ENCODE assay signal across 21 cellular contexts in the genomic region with DNA sequence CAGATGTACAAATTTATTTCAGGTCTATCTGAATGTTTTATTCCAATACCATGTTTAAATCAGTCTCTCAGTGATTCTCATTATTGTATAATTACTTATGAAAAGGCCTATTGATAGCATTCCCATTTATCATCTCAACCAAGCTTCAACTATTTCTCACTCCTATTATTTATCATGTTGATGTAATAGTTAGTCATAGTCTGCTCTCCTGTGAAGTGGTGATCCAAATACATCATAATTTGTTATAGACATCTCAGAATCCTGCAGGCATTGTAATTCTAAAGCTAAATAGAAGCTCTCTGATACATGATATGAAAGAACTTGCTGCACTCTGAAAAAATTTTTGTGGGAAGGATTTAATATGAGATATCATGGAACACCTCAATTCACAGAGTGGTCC. TPM values are rescaled to one million over a fixed set of nuclear protein-coding genes. Genes with fewer than 3 reads are reported as not detected.
DNase-seq lines count a peak whose midpoint lies in the region; ATAC-seq and TF ChIP-seq lines count a peak whose summit lies in the region.
"Had no signal": no experiment of that assay in that cellular context is flagged by ENCODE, and none has a peak within 500 bp of the region (broad histone marks: within the 10 kb centered on the region; RNA-seq: fewer than 3 reads in every experiment).

No MANE protein-coding gene starts in this region.

- H3K4me3 Mint-ChIP-seq in activated CD8-positive, alpha-beta T cell treated with anti-CD3 and anti-CD28 coated beads, Interleukin-2, amount 10 ng/mL, durations not matched to agents 7 days and 5 days = no peak overlapping the region
- H3K4me3 Mint-ChIP-seq in naive thymus-derived CD4-positive, alpha-beta T cell = no peak overlapping the region
- H3K4me3 Mint-ChIP-seq: CD4-positive, alpha-beta T cell; GM23338; HFFc6 had no signal

- no peaks in the 10 kb centered on the region for H3K27me3 Mint-ChIP-seq in activated CD8-positive, alpha-beta T cell treated with anti-CD3 and anti-CD28 coated beads, Interleukin-2, amount 10 ng/mL, durations not matched to agents 7 days and 5 days (ENCODE audit: low read depth)
- peaks cover 0 to 13% (median 6%) of the 10 kb centered on the region in 5 donors for H3K27me3 Mint-ChIP-seq in naive thymus-derived CD4-positive, alpha-beta T cell
- H3K27me3 Mint-ChIP-seq: CD4-positive, alpha-beta T cell had no signal

- no peaks in the 10 kb centered on the region for H3K9me3 Mint-ChIP-seq in activated CD8-positive, alpha-beta T cell treated with anti-CD3 and anti-CD28 coated beads, Interleukin-2, amount 10 ng/mL, durations not matched to agents 7 days and 5 days (ENCODE audit: insufficient read depth)
- peaks cover 0 to 6% (median 0%) of the 10 kb centered on the region in 11 donors for H3K9me3 Mint-ChIP-seq in naive thymus-derived CD4-positive, alpha-beta T cell
- H3K9me3 Mint-ChIP-seq: CD4-positive, alpha-beta T cell; GM23338 had no signal

- POLR2A ChIA-PET in RWPE1 (lab: Yijun Ruan, JAX; ENCODE audit: low non-redundant PET) = no interaction called here
- POLR2A ChIA-PET in activated CD8-positive, alpha-beta T cell treated with anti-CD3 and anti-CD28 coated beads, Interleukin-2, amount 10 ng/mL, durations not matched to agents 7 days and 5 days (lab: Charles Lee) = no interaction called here
- POLR2A ChIA-PET in naive thymus-derived CD4-positive, alpha-beta T cell (lab: Charles Lee) = no interaction called here

- H3K27ac ChIP-seq in RWPE1 = no peak overlapping the region
- H3K27ac ChIP-seq in naive thymus-derived CD4-positive, alpha-beta T cell (ENCODE audit: low read depth, low read length) = no peak overlapping the region
- H3K27ac ChIP-seq: C4-2B, HL-60 had no signal

- CTCF ChIA-PET in RWPE1 (lab: Yijun Ruan, JAX) = no interaction called here
- CTCF ChIA-PET in activated CD8-positive, alpha-beta T cell treated with anti-CD3 and anti-CD28 coated beads, Interleukin-2, amount 10 ng/mL, durations not matched to agents 7 days and 5 days (lab: Charles Lee) = interaction anchor here (1.1 kb wide), 1 partner anchor 147 kb away, joined by 3 read pairs; no protein-coding TSS in a partner anchor
- CTCF ChIA-PET in naive thymus-derived CD4-positive, alpha-beta T cell (lab: Charles Lee) = no interaction called here

- no peak for ATAC-seq in activated CD8-positive, alpha-beta T cell treated with anti-CD3 and anti-CD28 coated beads, Interleukin-2, amount 10 ng/mL, durations not matched to agents 7 days and 5 days
- ATAC-seq in Right ventricle myocardium inferior = no peak
- ATAC-seq in naive thymus-derived CD4-positive, alpha-beta T cell = no peak
- ATAC-seq: GM23338, HCT116, K562 had no signal

- TF ChIP-seq CTCF in RWPE1 (conservative IDR thresholded peaks at IDR 0.05; ENCODE audit: low read depth) (no peak), epithelial cell of esophagus (IDR thresholded peaks at IDR 0.05; ENCODE audit: insufficient read depth, low read depth, low read length, missing control alignments) (no peak)

- no peaks in the 10 kb centered on the region for H3K9me3 ChIP-seq in naive thymus-derived CD4-positive, alpha-beta T cell (ENCODE audit: control insufficient read depth in 2 of 3, low read length in 3 of 3)

- H3K4me3 ChIP-seq in epithelial cell of esophagus (ENCODE audit: low read length) = no peak overlapping the region
- no peak overlapping the region for H3K4me3 ChIP-seq in naive thymus-derived CD4-positive, alpha-beta T cell (ENCODE audit: low read length)
- H3K4me3 ChIP-seq: GM23338, K562 had no signal

- H3K4me1 Mint-ChIP-seq in activated CD8-positive, alpha-beta T cell treated with anti-CD3 and anti-CD28 coated beads, Interleukin-2, amount 10 ng/mL, durations not matched to agents 7 days and 5 days (ENCODE audit: low read depth) = no peaks in the 10 kb centered on the region
- H3K4me1 Mint-ChIP-seq in naive thymus-derived CD4-positive, alpha-beta T cell = no peaks in the 10 kb centered on the region
- H3K4me1 Mint-ChIP-seq: GM23338 had no signal

- H3K36me3 Mint-ChIP-seq in activated CD8-positive, alpha-beta T cell treated with anti-CD3 and anti-CD28 coated beads, Interleukin-2, amount 10 ng/mL, durations not matched to agents 7 days and 5 days (ENCODE audit: low read depth) = no peaks in the 10 kb centered on the region
- H3K36me3 Mint-ChIP-seq in naive thymus-derived CD4-positive, alpha-beta T cell = no peaks in the 10 kb centered on the region

- H3K4me1 ChIP-seq in naive thymus-derived CD4-positive, alpha-beta T cell (ENCODE audit: control insufficient read depth in 2 of 2, insufficient read depth in 2 of 2, low read length in 2 of 2) = no peaks in the 10 kb centered on the region

- DNase-seq in DMS53 (lab: John Stamatoyannopoulos, UW) (peak; percentile 28), HCEC 1CT (peak; percentile 29), RWPE1 (ENCODE audit: low spot score) (peak; percentile 4), epithelial cell of esophagus (ENCODE audit: low read depth) (peak; percentile 59), AG20443 (ENCODE audit: low spot score) (no peak), Right ventricle myocardium inferior (ENCODE audit: missing footprints) (no peak)
- no peak for DNase-seq in activated CD8-positive, alpha-beta T cell treated with anti-CD3 and anti-CD28 coated beads, Interleukin-2, amount 10 ng/mL, durations not matched to agents 7 days and 5 days
- no peak for DNase-seq in naive thymus-derived CD4-positive, alpha-beta T cell
- DNase-seq: CD4-positive, alpha-beta T cell; DMS153; DND-41; EL; HFFc6; IMR-90 had no signal

- H3K27me3 ChIP-seq in naive thymus-derived CD4-positive, alpha-beta T cell (ENCODE audit: control insufficient read depth in 2 of 2, insufficient read depth in 2 of 2, low read length in 2 of 2) = no peaks in the 10 kb centered on the region

- no peaks in the 10 kb centered on the region for H3K36me3 ChIP-seq in naive thymus-derived CD4-positive, alpha-beta T cell (ENCODE audit: control insufficient read depth in 2 of 3, insufficient read depth in 3 of 3, low read length in 3 of 3)

- intact Hi-C loops in Right ventricle myocardium inferior (cut with DNase I) = no loop called here
- intact Hi-C loops in naive thymus-derived CD4-positive, alpha-beta T cell (cut with micrococcal nuclease) = no loop called here

- no peak overlapping the region for H3K27ac Mint-ChIP-seq in activated CD8-positive, alpha-beta T cell treated with anti-CD3 and anti-CD28 coated beads, Interleukin-2, amount 10 ng/mL, durations not matched to agents 7 days and 5 days
- H3K27ac Mint-ChIP-seq in naive thymus-derived CD4-positive, alpha-beta T cell = no peak overlapping the region
- H3K27ac Mint-ChIP-seq: CD4-positive, alpha-beta T cell; GM23338; HFFc6 had no signal

RNA-seq across cellular contexts. Expression of gene OR8G1, which starts 21.8 kb away (rescaled TPM):
- total RNA-seq in activated CD8-positive, alpha-beta T cell treated with anti-CD3 and anti-CD28 coated beads, Interleukin-2, amount 10 ng/mL, durations not matched to agents 7 days and 5 days = not detected
- total RNA-seq in Right ventricle myocardium inferior = not detected
- not detected for total RNA-seq in naive thymus-derived CD4-positive, alpha-beta T cell
- polyA plus RNA-seq in naive thymus-derived CD4-positive, alpha-beta T cell = not detected
- total RNA-seq: A172; CD4-positive, alpha-beta T cell; GM23338; HFFc6; IMR-90 had no signal
- polyA plus RNA-seq: BJ, GM23338, IMR-90 had no signal

RNA-seq across cellular contexts. Expression of gene OR10D3, which starts 36.0 kb away (rescaled TPM):
- total RNA-seq in activated CD8-positive, alpha-beta T cell treated with anti-CD3 and anti-CD28 coated beads, Interleukin-2, amount 10 ng/mL, durations not matched to agents 7 days and 5 days = not detected
- total RNA-seq in Right ventricle myocardium inferior = not detected
- not detected for total RNA-seq in naive thymus-derived CD4-positive, alpha-beta T cell
- polyA plus RNA-seq in naive thymus-derived CD4-positive, alpha-beta T cell = not detected
- total RNA-seq: A172; CD4-positive, alpha-beta T cell; GM23338; HFFc6; IMR-90 had no signal
- polyA plus RNA-seq: BJ, GM23338, IMR-90 had no signal

RNA-seq across cellular contexts. Expression of gene OR8G5, which starts 37.0 kb away (rescaled TPM):
- total RNA-seq in activated CD8-positive, alpha-beta T cell treated with anti-CD3 and anti-CD28 coated beads, Interleukin-2, amount 10 ng/mL, durations not matched to agents 7 days and 5 days = not detected
- total RNA-seq in Right ventricle myocardium inferior = not detected
- total RNA-seq in naive thymus-derived CD4-positive, alpha-beta T cell = not detected
- not detected for polyA plus RNA-seq in naive thymus-derived CD4-positive, alpha-beta T cell
- total RNA-seq: A172; CD4-positive, alpha-beta T cell; GM23338; HFFc6; IMR-90 had no signal
- polyA plus RNA-seq: BJ, GM23338, IMR-90 had no signal

Comparison
In these comparisons a context has a peak if more than half of its experiments do, and no peak if none do; other contexts are left out.
1. DNase-seq: peak in DMS53 (single experiment), HCEC 1CT (single experiment), RWPE1 (single experiment) and epithelial cell of esophagus (single experiment); none in activated CD8-positive, alpha-beta T cell treated with anti-CD3 and anti-CD28 coated beads, Interleukin-2, amount 10 ng/mL, durations not matched to agents 7 days and 5 days (single experiment), AG20443 (single experiment), Right ventricle myocardium inferior (single experiment) and naive thymus-derived CD4-positive, alpha-beta T cell (0 of 9).